ENCODE assay signal across 9 cellular contexts in the genomic region with DNA sequence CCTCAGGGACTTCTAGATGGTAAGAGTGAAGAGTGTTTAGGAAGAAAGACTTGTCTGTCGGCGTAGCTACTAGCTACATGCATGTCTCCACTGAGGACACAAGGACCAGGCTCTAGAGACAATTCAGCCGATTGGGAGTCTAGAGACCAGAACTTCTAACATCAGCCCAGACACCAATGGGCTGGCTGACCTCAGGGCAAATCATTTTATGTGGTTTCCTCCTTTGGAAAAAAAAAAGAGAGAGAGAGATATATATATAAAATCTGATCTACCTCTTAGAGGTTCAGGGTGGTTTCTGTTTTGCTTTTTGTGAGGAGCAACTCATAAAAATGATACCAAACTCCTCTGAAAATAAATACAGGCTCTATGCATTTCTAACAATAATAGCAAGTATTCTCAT.
DNase-seq lines count a peak whose midpoint lies in the region; ATAC-seq lines count a peak whose summit lies in the region.
"Had no signal": no experiment of that assay in that cellular context is flagged by ENCODE, and none has a peak within 500 bp of the region (broad histone marks: within the 10 kb centered on the region; RNA-seq: fewer than 3 reads in every experiment).

No MANE protein-coding gene starts in this region.

- no peak for DNase-seq in CD8-positive, alpha-beta memory T cell
- peak; percentile 52 for DNase-seq in NCI-H69 (lab: John Stamatoyannopoulos, UW)
- no peak for DNase-seq in kidney tubule cell (ENCODE audit: low spot score)
- DNase-seq in stimulated activated CD4-positive, alpha-beta T cell treated with anti-CD3 and anti-CD28 coated beads, Interleukin-4, amount 100 ng/mL, for 4 hours = no peak
- DNase-seq in SHP77 (lab: John Stamatoyannopoulos, UW) = no peak
- no peak for DNase-seq in HuH-7 (ENCODE audit: low spot score)

- H3K9me3 Mint-ChIP-seq in CD8-positive, alpha-beta memory T cell = peaks cover 0 to 4% (median 3%) of the 10 kb centered on the region in 5 donors

- H3K27me3 Mint-ChIP-seq in CD8-positive, alpha-beta memory T cell = peaks cover 0 to 6% of the 10 kb centered on the region in 2 donors

- peak overlapping the region in 5 of 8 donors; percentile 14 to 85 (median 61) for H3K27ac Mint-ChIP-seq in CD8-positive, alpha-beta memory T cell

- peaks cover 20 to 28% (median 28%) of the 10 kb centered on the region in 3 donors for H3K4me1 Mint-ChIP-seq in CD8-positive, alpha-beta memory T cell

- ATAC-seq in GM19328 (IDR thresholded peaks at IDR 0.05; ENCODE audit: unreplicated experiment) = peak; percentile 30
- ATAC-seq in HG02885 (IDR thresholded peaks at IDR 0.05; ENCODE audit: poor library complexity, unreplicated experiment) = peak; percentile 39
- ATAC-seq: HCT116 had no signal

- POLR2A ChIA-PET in CD8-positive, alpha-beta memory T cell (lab: Charles Lee) = no interaction called here

- H3K4me1 ChIP-seq in CD8-positive, alpha-beta memory T cell (ENCODE audit: insufficient read depth, low read length) = peaks cover 13% of the 10 kb centered on the region

- H3K36me3 ChIP-seq in CD8-positive, alpha-beta memory T cell (ENCODE audit: insufficient read depth, low read length) = no peaks in the 10 kb centered on the region

- CTCF ChIA-PET in CD8-positive, alpha-beta memory T cell (lab: Charles Lee) = interaction anchor here (1.0 to 1.5 kb wide), 2 partner anchors 11 to 90 kb away, joined by 3 read pairs; no protein-coding TSS in a partner anchor

- H3K36me3 Mint-ChIP-seq in CD8-positive, alpha-beta memory T cell = peaks cover 0 to 9% (median 1%) of the 10 kb centered on the region in 3 donors

- H3K4me3 Mint-ChIP-seq in CD8-positive, alpha-beta memory T cell = peak overlapping the region in 6 of 7 donors; percentile 65 to 85 (median 82)

- H3K27ac ChIP-seq in CD8-positive, alpha-beta memory T cell (ENCODE audit: low read depth, low read length) = no peak overlapping the region

- H3K4me3 ChIP-seq in CD8-positive, alpha-beta memory T cell (ENCODE audit: low read length) = no peak overlapping the region

- no peaks in the 10 kb centered on the region for H3K27me3 ChIP-seq in CD8-positive, alpha-beta memory T cell (ENCODE audit: insufficient read depth, low read length, poor library complexity, severe bottlenecking)

- H3K9me3 ChIP-seq in CD8-positive, alpha-beta memory T cell (ENCODE audit: low read length) = no peaks in the 10 kb centered on the region
